Comparison of ENCODE assay signal across 8 cellular contexts in the genomic region with DNA sequence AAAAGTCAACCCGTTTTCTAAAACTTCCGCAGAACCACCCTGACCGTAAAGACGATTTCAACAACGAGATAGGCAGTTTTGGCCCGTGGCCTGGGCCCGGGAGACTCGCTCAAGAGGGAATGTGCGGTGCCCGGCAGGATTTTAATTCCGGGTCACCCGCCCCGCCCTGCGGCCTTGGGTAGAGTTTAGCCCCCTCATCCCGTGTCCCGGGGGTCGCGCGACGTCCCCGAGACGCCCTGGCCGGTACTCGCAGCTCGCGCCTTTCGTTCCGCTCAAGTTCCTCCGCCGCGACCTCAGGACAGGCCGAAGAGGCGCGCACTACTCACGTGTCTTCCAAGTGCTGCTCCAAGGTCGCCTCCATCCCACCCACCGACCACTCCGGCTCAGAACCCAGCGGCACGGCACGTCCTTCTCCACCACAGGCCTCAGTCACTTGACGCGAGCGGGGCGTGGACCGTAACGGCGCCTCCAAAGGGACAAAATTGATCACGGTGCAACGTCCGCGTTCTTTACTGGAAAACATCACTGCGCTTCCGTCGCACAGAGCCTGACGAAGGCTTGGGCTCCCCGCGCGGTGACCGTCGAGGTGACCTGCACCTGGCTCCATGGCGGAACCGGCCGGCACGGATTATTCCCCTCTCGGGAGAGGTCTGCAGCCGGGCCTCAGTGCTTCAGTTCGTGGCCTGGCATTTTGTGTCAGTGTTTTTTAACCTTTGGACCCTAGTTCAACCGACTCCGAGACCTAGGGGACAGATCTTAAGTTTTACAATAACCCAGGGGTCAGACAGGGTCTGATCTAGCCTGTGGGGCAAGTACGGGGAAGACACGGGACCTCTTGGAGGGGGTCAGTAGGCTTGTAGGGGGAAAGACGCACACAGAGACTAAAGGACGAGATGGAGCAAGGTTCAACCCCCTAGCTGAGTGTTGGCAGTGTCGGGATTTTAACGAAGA.
DNase-seq lines count a peak whose midpoint lies in the region; ATAC-seq and TF ChIP-seq lines count a peak whose summit lies in the region.

LAMTOR5 (minus strand) TSS at position 435 of the 951 bp plus-strand sequence; CDS start at position 361, 74 bp downstream.

- peak; percentile 17 for TF ChIP-seq CTCF in AG09319 (IDR thresholded peaks at IDR 0.05; ENCODE audit: low read depth, low read length)

- TF ChIP-seq POLR2A in GM18951 (IDR thresholded peaks at IDR 0.05; ENCODE audit: extremely low read depth, insufficient read depth, insufficient read length), result peak; percentile 86

- DNase-seq in AG09319 (ENCODE audit: extremely low read depth, low read depth) (peak; percentile 76), NCI-H345 treated with DMSO at 0.1 percent for 48 hours (lab: John Stamatoyannopoulos, UW; ENCODE audit: unreplicated experiment) (peak; percentile 86), cerebellar nuclear complex (lab: John Stamatoyannopoulos, UW) (peak; percentile 20 to 47), islet precursor cell (peak; percentile 89)
- peak; percentile 92 for DNase-seq in activated CD4-positive, CD25-positive, alpha-beta regulatory T cell treated with anti-CD3 and anti-CD28 coated beads, Interleukin-2, amount 50 U/mL, for 72 hours
- DNase-seq in stimulated activated CD4-positive, alpha-beta T cell treated with anti-CD3 and anti-CD28 coated beads, Interleukin-12 subunit alpha, Interleukin-12 subunit beta, amount 100 ng/mL, for 48 hours (ENCODE audit: low read depth in 2 of 3, low spot score in 1 of 3), result peak; percentile 86 to 93 (median 90)

- peak; percentile 86 for ATAC-seq in HG03196 (IDR thresholded peaks at IDR 0.05; ENCODE audit: unreplicated experiment)

- in situ Hi-C loops in GM18951 (cut with MboI; ENCODE audit: low sequenced_read_pairs, unreplicated experiment), result no loop called here

Comparison
In these comparisons a context has a peak if more than half of its experiments do, and no peak if none do; other contexts are left out.
1. Peak in every context shown above with its lines: DNase-seq and ATAC-seq.
2. DNase-seq: peak in every context shown above with its lines; median percentile 92 in activated CD4-positive, CD25-positive, alpha-beta regulatory T cell treated with anti-CD3 and anti-CD28 coated beads, Interleukin-2, amount 50 U/mL, for 72 hours; 90 in stimulated activated CD4-positive, alpha-beta T cell treated with anti-CD3 and anti-CD28 coated beads, Interleukin-12 subunit alpha, Interleukin-12 subunit beta, amount 100 ng/mL, for 48 hours; 89 in islet precursor cell; 86 in NCI-H345 treated with DMSO at 0.1 percent for 48 hours; 76 in AG09319; 34 in cerebellar nuclear complex.